Comparison of ENCODE assay signal across 9 cellular contexts in genomic region chr11:104897891-104898684, GRCh38. TPM values are rescaled to one million over a fixed set of nuclear protein-coding genes. Genes with fewer than 3 reads are reported as not detected.
DNase-seq lines count a peak whose midpoint lies in the region; ATAC-seq, FAIRE-seq and TF ChIP-seq lines count a peak whose summit lies in the region.
"Had no signal": no experiment of that assay in that cellular context is flagged by ENCODE, and none has a peak within 500 bp of the region (broad histone marks: within the 10 kb centered on the region; RNA-seq: fewer than 3 reads in every experiment).

Gene CASP12, minus strand, starts transcription at chr11:104898460.

- no peaks in the 10 kb centered on the region for H3K27me3 ChIP-seq in SJCRH30
- H3K27me3 ChIP-seq: SJSA1 had no signal

- peak within 1 kb of the TSS; percentile 62 for H3K4me3 Mint-ChIP-seq in osteocyte (ENCODE audit: unreplicated experiment)

- DNase-seq in dermis microvascular lymphatic vessel endothelial cell (ENCODE audit: low read depth in 2 of 2) (peak; percentile 98), osteocyte (ENCODE audit: extremely low spot score, unreplicated experiment) (no peak), H54 (ENCODE audit: insufficient read length, low spot score) (no peak), SJCRH30 (no peak), ureter (ENCODE audit: low spot score) (no peak)
- no peak for DNase-seq in stimulated activated CD4-positive, alpha-beta T cell treated with anti-CD3 and anti-CD28 coated beads, Interleukin-4, amount 100 ng/mL, for 1 hour

- H3K4me3 ChIP-seq in SJCRH30: no peak within 1 kb of the TSS
- H3K4me3 ChIP-seq: SJSA1 had no signal

- no peak for FAIRE-seq in H54 (lab: Jason Lieb, UNC)

- H3K27me3 Mint-ChIP-seq in osteocyte (ENCODE audit: unreplicated experiment): no peaks in the 10 kb centered on the region

- H3K4me1 ChIP-seq in SJCRH30: no peaks in the 10 kb centered on the region

- ATAC-seq in GM18502 (IDR thresholded peaks at IDR 0.05; ENCODE audit: poor library complexity, unreplicated experiment) (peak; percentile 69), HG02884 (IDR thresholded peaks at IDR 0.05; ENCODE audit: unreplicated experiment) (peak; percentile 56)

- peaks cover 35% of the 10 kb centered on the region for H3K4me1 Mint-ChIP-seq in osteocyte (ENCODE audit: unreplicated experiment)

- peaks cover 6% of the 10 kb centered on the region for H3K9me3 Mint-ChIP-seq in osteocyte (ENCODE audit: unreplicated experiment)

- H3K36me3 Mint-ChIP-seq in osteocyte (ENCODE audit: unreplicated experiment): peaks cover 2% of the 10 kb centered on the region

- TF ChIP-seq CTCF in osteocyte (IDR thresholded peaks at IDR 0.05): no peak

- H3K9me3 ChIP-seq in SJCRH30 (replicated peaks): no peaks in the 10 kb centered on the region
- H3K9me3 ChIP-seq: SJSA1 had no signal

- no peaks in the 10 kb centered on the region for H3K36me3 ChIP-seq in SJCRH30
- H3K36me3 ChIP-seq: SJSA1 had no signal

- peak within 1 kb of the TSS; percentile 92 for H3K27ac Mint-ChIP-seq in osteocyte (ENCODE audit: unreplicated experiment)

- H3K27ac ChIP-seq in SJCRH30: no peak within 1 kb of the TSS
- H3K27ac ChIP-seq: SJSA1 had no signal

- TF ChIP-seq POLR2A in H54 (IDR thresholded peaks at IDR 0.05; ENCODE audit: low read depth, low read length): no peak

RNA-seq across cellular contexts. Expression of gene CASP12, which starts in this region (rescaled TPM):
- 6.5 and 7.0 TPM in 2 replicates for total RNA-seq in dermis microvascular lymphatic vessel endothelial cell
- total RNA-seq in osteocyte: 0.24 and 0.78 TPM in 2 replicates
- not detected in 2 replicates for total RNA-seq in SJCRH30 (2014; rRNA removed; shearing (Covaris generic))
- 1.4 TPM for total RNA-seq in ureter
- total RNA-seq: SJSA1 had no signal

Comparison
In these comparisons a context has a peak if more than half of its experiments do, and no peak if none do; other contexts are left out.
1. DNase-seq: peak in dermis microvascular lymphatic vessel endothelial cell (2 of 2); none in osteocyte (single experiment), stimulated activated CD4-positive, alpha-beta T cell treated with anti-CD3 and anti-CD28 coated beads, Interleukin-4, amount 100 ng/mL, for 1 hour (single experiment), H54 (single experiment), SJCRH30 (0 of 2) and ureter (single experiment).